16 cellular contexts compared by ENCODE assay signal in genomic region chr16:83011939-83012338, GRCh38.
"Had no signal": no experiment of that assay in that cellular context is flagged by ENCODE, and none has a peak within 500 bp of the region (broad histone marks: within the 10 kb centered on the region; RNA-seq: fewer than 3 reads in every experiment).

No MANE protein-coding gene starts in this region.

- H3K9me3 Mint-ChIP-seq: nephron had no signal

- H3K4me1 Mint-ChIP-seq: naive B cell, nephron had no signal

- H3K4me1 ChIP-seq: gastrocnemius medialis, stomach had no signal

- ATAC-seq: gastrocnemius medialis, heart right ventricle, sciatic nerve had no signal

- DNase-seq: cortex of kidney; dorsolateral prefrontal cortex; effector CD8-positive, alpha-beta T cell; gastrocnemius medialis; heart right ventricle; hypothalamus; mesendoderm; naive B cell; posterior cingulate gyrus; stimulated activated naive CD4-positive, alpha-beta T cell; stomach; substantia nigra had no signal

- H3K9me3 ChIP-seq: gastrocnemius medialis, heart right ventricle, stomach had no signal

- H3K27ac ChIP-seq: dorsolateral prefrontal cortex, gastrocnemius medialis, heart right ventricle, skin epidermis, stomach had no signal

- H3K36me3 Mint-ChIP-seq: naive B cell, type B pancreatic cell had no signal

- H3K4me3 ChIP-seq: dorsolateral prefrontal cortex, gastrocnemius medialis, heart right ventricle, skin epidermis, stomach had no signal

- H3K27ac Mint-ChIP-seq: naive B cell, nephron, type B pancreatic cell had no signal

- H3K27me3 ChIP-seq: dorsolateral prefrontal cortex, gastrocnemius medialis, heart right ventricle, stomach had no signal

- H3K4me3 Mint-ChIP-seq: naive B cell, nephron, type B pancreatic cell had no signal

- H3K36me3 ChIP-seq: gastrocnemius medialis, heart right ventricle, stomach had no signal
